ENCODE assay signal across 8 cellular contexts in the genomic region with DNA sequence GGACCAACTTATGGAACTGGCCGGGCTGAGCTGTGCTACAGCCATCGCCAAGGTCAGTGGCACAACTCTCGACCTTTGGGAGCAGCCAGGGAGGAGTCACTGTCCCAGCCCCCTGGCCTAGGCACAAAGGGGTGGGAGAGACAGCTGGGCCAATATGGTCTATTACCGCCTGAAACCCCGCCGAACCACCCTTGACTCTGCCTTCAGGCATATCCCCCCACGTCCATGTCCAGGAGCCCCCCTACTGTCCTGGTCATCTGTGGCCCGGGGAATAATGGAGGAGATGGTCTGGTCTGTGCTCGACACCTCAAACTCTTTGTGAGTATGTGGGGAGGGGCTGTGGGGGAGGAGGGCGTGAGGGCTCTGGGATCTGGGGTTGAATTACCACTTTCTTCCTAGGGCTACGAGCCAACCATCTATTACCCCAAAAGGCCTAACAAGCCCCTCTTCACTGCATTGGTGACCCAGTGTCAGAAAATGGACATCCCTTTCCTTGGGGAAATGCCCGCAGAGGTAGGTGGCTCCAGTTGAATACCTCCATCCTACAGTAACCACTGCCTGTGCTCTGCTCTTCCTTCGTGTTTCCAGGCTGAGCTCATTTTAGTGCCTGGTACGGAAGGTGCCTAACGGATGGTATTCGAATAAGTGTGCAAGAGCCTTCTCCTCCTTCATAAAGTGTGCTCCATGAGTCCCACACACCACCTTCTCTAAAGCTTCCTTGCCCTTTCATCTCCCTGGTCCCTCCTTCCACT. TPM values are rescaled to one million over a fixed set of nuclear protein-coding genes. Genes with fewer than 3 reads are reported as not detected.
A peak's percentile ranks its signal among the peaks of the same experiment; 100 is the strongest.
DNase-seq lines count a peak whose midpoint lies in the region; ATAC-seq and TF ChIP-seq lines count a peak whose summit lies in the region.

No MANE protein-coding gene starts in this region.

- H3K27ac Mint-ChIP-seq in activated CD4-positive, alpha-beta T cell treated with anti-CD3 and anti-CD28 coated beads, Interleukin-2, amount 10 ng/mL, durations not matched to agents 7 days and 5 days, result peak overlapping the region; percentile 78

- POLR2A ChIA-PET in activated CD4-positive, alpha-beta T cell treated with anti-CD3 and anti-CD28 coated beads, Interleukin-2, amount 10 ng/mL, durations not matched to agents 7 days and 5 days (lab: Charles Lee), result no interaction called here

- H3K4me1 Mint-ChIP-seq in activated CD4-positive, alpha-beta T cell treated with anti-CD3 and anti-CD28 coated beads, Interleukin-2, amount 10 ng/mL, durations not matched to agents 7 days and 5 days, result peaks cover 25% of the 10 kb centered on the region

- no peaks in the 10 kb centered on the region for H3K27me3 ChIP-seq in adrenal gland
- H3K27me3 ChIP-seq in layer of hippocampus (ENCODE audit: control insufficient read depth, insufficient read depth, low read length), result no peaks in the 10 kb centered on the region
- H3K27me3 ChIP-seq in thyroid gland, result no peaks in the 10 kb centered on the region

- WGBS in adrenal gland, 4 donors, result 57 to 88% (median 63%) methylated on average over 6 to 16 of the region's 16 CpGs
- 48 to 49% methylated on average over 16 of the region's 16 CpGs for WGBS in thyroid gland, 2 donors

- no peaks in the 10 kb centered on the region for H3K9me3 ChIP-seq in adrenal gland (replicated peaks in 1 of 3)
- no peaks in the 10 kb centered on the region for H3K9me3 ChIP-seq in thyroid gland

- peak overlapping the region; percentile 8 to 88 (median 68) for H3K4me3 ChIP-seq in adrenal gland
- peak overlapping the region; percentile 30 to 68 (median 44) for H3K4me3 ChIP-seq in thyroid gland (replicated peaks in 1 of 3)

- TF ChIP-seq CTCF in adrenal gland (IDR thresholded peaks at IDR 0.05) (no peak), thyroid gland (IDR thresholded peaks at IDR 0.05) (no peak)

- intact Hi-C loops in adrenal gland (cut with DNase I) (no loop called here), thyroid gland (cut with DNase I) (loop anchor here (5.0 kb wide), 1 partner anchor 85 kb away; no protein-coding TSS in a partner anchor)

- H3K9me3 Mint-ChIP-seq in activated CD4-positive, alpha-beta T cell treated with anti-CD3 and anti-CD28 coated beads, Interleukin-2, amount 10 ng/mL, durations not matched to agents 7 days and 5 days, result no peaks in the 10 kb centered on the region

- CTCF ChIA-PET in activated CD4-positive, alpha-beta T cell treated with anti-CD3 and anti-CD28 coated beads, Interleukin-2, amount 10 ng/mL, durations not matched to agents 7 days and 5 days (lab: Charles Lee), result interaction anchor here (0.6 to 1.7 kb wide), 10 partner anchors 10 to 146 kb away, joined by 3 to 7 read pairs (median 4); a partner anchor contains a TSS

- no peak for TF ChIP-seq POLR2A in adrenal gland (IDR thresholded peaks at IDR 0.05)
- TF ChIP-seq POLR2A in thyroid gland (IDR thresholded peaks at IDR 0.05), result no peak

- H3K4me3 Mint-ChIP-seq in activated CD4-positive, alpha-beta T cell treated with anti-CD3 and anti-CD28 coated beads, Interleukin-2, amount 10 ng/mL, durations not matched to agents 7 days and 5 days, result peak overlapping the region; percentile 78

- peaks cover 0 to 30% of the 10 kb centered on the region in 2 donors for H3K36me3 ChIP-seq in adrenal gland (replicated peaks in 1 of 2)
- peaks cover 6 to 23% of the 10 kb centered on the region in 2 donors for H3K36me3 ChIP-seq in thyroid gland

- H3K36me3 Mint-ChIP-seq in activated CD4-positive, alpha-beta T cell treated with anti-CD3 and anti-CD28 coated beads, Interleukin-2, amount 10 ng/mL, durations not matched to agents 7 days and 5 days (ENCODE audit: low read depth), result peaks cover 19% of the 10 kb centered on the region

- ATAC-seq in HG02642 (IDR thresholded peaks at IDR 0.05; ENCODE audit: poor library complexity, unreplicated experiment) (no peak), GM18867 (IDR thresholded peaks at IDR 0.05; ENCODE audit: unreplicated experiment) (no peak)

- peak overlapping the region in 4 of 5 donors; percentile 72 to 90 (median 78) for H3K27ac ChIP-seq in adrenal gland
- H3K27ac ChIP-seq in layer of hippocampus (ENCODE audit: low read depth, low read length), result peak overlapping the region; percentile 86
- H3K27ac ChIP-seq in thyroid gland, result peak overlapping the region in 2 of 3 donors; percentile 72 to 83

- no peaks in the 10 kb centered on the region for H3K27me3 Mint-ChIP-seq in activated CD4-positive, alpha-beta T cell treated with anti-CD3 and anti-CD28 coated beads, Interleukin-2, amount 10 ng/mL, durations not matched to agents 7 days and 5 days

- H3K4me1 ChIP-seq in adrenal gland (replicated peaks in 1 of 2), result peaks cover 6 to 13% of the 10 kb centered on the region in 2 donors
- peaks cover 11 to 12% of the 10 kb centered on the region in 2 donors for H3K4me1 ChIP-seq in thyroid gland

- no peak for DNase-seq in activated CD4-positive, alpha-beta T cell treated with anti-CD3 and anti-CD28 coated beads, Interleukin-2, amount 10 ng/mL, durations not matched to agents 7 days and 5 days
- DNase-seq in activated CD4-positive, alpha-beta T cell treated with anti-CD3 and anti-CD28 coated beads for 1 hour, result no peak
- DNase-seq in adrenal gland, result no peak
- no peak for DNase-seq in thyroid gland
- DNase-seq in amygdala (lab: John Stamatoyannopoulos, UW), result no peak

RNA-seq across cellular contexts. Expression of a gene that starts 0.8 kb away (rescaled TPM):
- total RNA-seq in activated CD4-positive, alpha-beta T cell treated with anti-CD3 and anti-CD28 coated beads, Interleukin-2, amount 10 ng/mL, durations not matched to agents 7 days and 5 days, result 10 to 100 TPM; 52.9 to 54.2 TPM
- total RNA-seq in adrenal gland (100 to 1,000 TPM in 5 of 8 donors, 10 to 100 TPM in 3; 88.7 to 132 (median 107) TPM), thyroid gland (100 to 1,000 TPM in 3 of 4 donors, 10 to 100 TPM in 1; 69.1 to 176 (median 117) TPM)
- polyA plus RNA-seq in adrenal gland, result 100 to 1,000 TPM in 1 of 3 donors, 10 to 100 TPM in 2; 49.4 to 124 (median 69.9) TPM

RNA-seq across cellular contexts. Expression of a gene that starts 8.9 kb away (rescaled TPM):
- 10 to 100 TPM; 29.9 to 33.4 TPM for total RNA-seq in activated CD4-positive, alpha-beta T cell treated with anti-CD3 and anti-CD28 coated beads, Interleukin-2, amount 10 ng/mL, durations not matched to agents 7 days and 5 days
- 10 to 100 TPM in 7 of 8 donors, 1 to 10 TPM in 1; 7.8 to 42.4 (median 26.3) TPM for total RNA-seq in adrenal gland
- 10 to 100 TPM; 13.9 to 72.2 (median 39.3) TPM for polyA plus RNA-seq in adrenal gland
- total RNA-seq in thyroid gland, result 10 to 100 TPM; 14.1 to 49.2 (median 24.5) TPM

RNA-seq across cellular contexts. Expression of a gene that starts 12.8 kb away (rescaled TPM):
- total RNA-seq in activated CD4-positive, alpha-beta T cell treated with anti-CD3 and anti-CD28 coated beads, Interleukin-2, amount 10 ng/mL, durations not matched to agents 7 days and 5 days, result 1 to 10 TPM; 2.9 to 4.6 TPM
- total RNA-seq in adrenal gland, result not detected
- polyA plus RNA-seq in adrenal gland, result under 1 TPM in 1 of 3 donors, not detected in 2; 0.20 TPM
- under 1 TPM in 2 of 4 donors, not detected in 2; 0.27 to 0.67 TPM for total RNA-seq in thyroid gland

RNA-seq across cellular contexts. Expression of a gene that starts 20.0 kb away (rescaled TPM):
- 10 to 100 TPM; 25.2 to 25.5 TPM for total RNA-seq in activated CD4-positive, alpha-beta T cell treated with anti-CD3 and anti-CD28 coated beads, Interleukin-2, amount 10 ng/mL, durations not matched to agents 7 days and 5 days
- total RNA-seq in adrenal gland (1 to 10 TPM in 3 of 8 donors, under 1 TPM in 5; 0.24 to 1.3 (median 0.80) TPM), thyroid gland (1 to 10 TPM in 1 of 4 donors, under 1 TPM in 3; 0.15 to 1.4 (median 0.50) TPM)
- polyA plus RNA-seq in adrenal gland, result 1 to 10 TPM in 1 of 3 donors, under 1 TPM in 2; 0.16 to 2.2 (median 0.40) TPM

RNA-seq across cellular contexts. Expression of a gene that starts 26.9 kb away (rescaled TPM):
- under 1 TPM in 1 of 2 experiments, not detected in 1; 0.62 TPM for total RNA-seq in activated CD4-positive, alpha-beta T cell treated with anti-CD3 and anti-CD28 coated beads, Interleukin-2, amount 10 ng/mL, durations not matched to agents 7 days and 5 days
- total RNA-seq in adrenal gland (1 to 10 TPM in 2 of 8 donors, under 1 TPM in 3, not detected in 3; 0.27 to 1.5 (median 0.74) TPM), thyroid gland (under 1 TPM in 1 of 4 donors, not detected in 3; 0.79 TPM)
- 1 to 10 TPM in 2 of 3 donors, not detected in 1; 2.2 to 3.1 TPM for polyA plus RNA-seq in adrenal gland
